8 cellular contexts compared by ENCODE assay signal in genomic region chr14:88005050-88005481, GRCh38. TPM values are rescaled to one million over a fixed set of nuclear protein-coding genes. Genes with fewer than 3 reads are reported as not detected.
DNase-seq lines count a peak whose midpoint lies in the region; ATAC-seq lines count a peak whose summit lies in the region.

Gene GPR65, plus strand, starts transcription at chr14:88005135. Its CDS starts 5,713 bp downstream, at chr14:88010848.

- peak; percentile 23 for DNase-seq in stimulated activated CD4-positive, alpha-beta T cell treated with anti-CD3 and anti-CD28 coated beads, Interleukin-15, amount 100 ng/mL, for 24 hours
- DNase-seq in stimulated activated CD4-positive, alpha-beta T cell treated with anti-CD3 and anti-CD28 coated beads, Interleukin-12 subunit alpha, Interleukin-12 subunit beta, amount 100 ng/mL, for 4 hours, result no peak
- DNase-seq in SKM-1 treated with dmso at 0.1 percent for 144 hours (lab: John Stamatoyannopoulos, UW; ENCODE audit: unreplicated experiment), result peak; percentile 70
- DNase-seq in left ventricle myocardium superior, result no peak
- DNase-seq in HuH-7 (ENCODE audit: low spot score), result no peak
- no peak for DNase-seq in islet precursor cell
- DNase-seq in GM19238 (ENCODE audit: insufficient read length, low spot score), result no peak

- intact Hi-C loops in left ventricle myocardium superior (cut with micrococcal nuclease), result no loop called here

- peak; percentile 68 for ATAC-seq in HG02943 (IDR thresholded peaks at IDR 0.05; ENCODE audit: low read depth, unreplicated experiment)
- peak; percentile 54 for ATAC-seq in left ventricle myocardium superior

RNA-seq across cellular contexts. Expression of gene GPR65, which starts in this region (rescaled TPM):
- 0.42 TPM for total RNA-seq in left ventricle myocardium superior

Comparison
In these comparisons a context has a peak if more than half of its experiments do, and no peak if none do; other contexts are left out.
1. DNase-seq: peak in stimulated activated CD4-positive, alpha-beta T cell treated with anti-CD3 and anti-CD28 coated beads, Interleukin-15, amount 100 ng/mL, for 24 hours (single experiment) and SKM-1 treated with dmso at 0.1 percent for 144 hours (single experiment); none in stimulated activated CD4-positive, alpha-beta T cell treated with anti-CD3 and anti-CD28 coated beads, Interleukin-12 subunit alpha, Interleukin-12 subunit beta, amount 100 ng/mL, for 4 hours (single experiment), left ventricle myocardium superior (single experiment), HuH-7 (single experiment), islet precursor cell (single experiment) and GM19238 (single experiment).
2. Peak in ATAC-seq in left ventricle myocardium superior; RNA of the gene not detected or under 1 TPM.